In genomic region chr2:60213865-60214657, GRCh38 we compare ENCODE assay signal across 10 cellular contexts.
DNase-seq lines count a peak whose midpoint lies in the region; ATAC-seq, FAIRE-seq and TF ChIP-seq lines count a peak whose summit lies in the region.
"Had no signal": no experiment of that assay in that cellular context is flagged by ENCODE, and none has a peak within 500 bp of the region (broad histone marks: within the 10 kb centered on the region; RNA-seq: fewer than 3 reads in every experiment).

No MANE protein-coding gene starts in this region.

- peak; percentile 48 for ATAC-seq in gastroesophageal sphincter
- ATAC-seq: sciatic nerve had no signal

- no peaks in the 10 kb centered on the region for H3K36me3 ChIP-seq in gastroesophageal sphincter
- no peaks in the 10 kb centered on the region for H3K36me3 ChIP-seq in suprapubic skin

- DNase-seq in NCI-H2227 (lab: John Stamatoyannopoulos, UW; ENCODE audit: unreplicated experiment) (peak; percentile 9), NCI-H2227 treated with DMSO at 0.1 percent for 48 hours (lab: John Stamatoyannopoulos, UW) (no peak), NCI-H526 treated with DMSO at 0.1 percent for 48 hours (lab: John Stamatoyannopoulos, UW) (peak; percentile 24), suprapubic skin (ENCODE audit: low spot score in 2 of 2) (peak in 1 of 2 donors; percentile 69), DMS53 (lab: John Stamatoyannopoulos, UW) (no peak), GM19239 (ENCODE audit: insufficient read length, low spot score) (no peak)
- no peak for DNase-seq in stimulated activated CD4-positive, alpha-beta T cell treated with anti-CD3 and anti-CD28 coated beads, Interleukin-4, amount 100 ng/mL, for 24 hours
- DNase-seq: NK-92 treated with Interleukin-12 subunit alpha and Interleukin-12 subunit beta, amount 100 ng/mL, for 24 hours had no signal

- no peak overlapping the region for H3K27ac ChIP-seq in gastroesophageal sphincter
- peak overlapping the region; percentile 84 for H3K27ac ChIP-seq in suprapubic skin

- TF ChIP-seq EP300 in gastroesophageal sphincter (IDR thresholded peaks at IDR 0.05) (no peak), suprapubic skin (IDR thresholded peaks at IDR 0.05) (no peak)

- H3K4me1 ChIP-seq in gastroesophageal sphincter (peaks cover 0 to 32% (median 0%) of the 10 kb centered on the region in 3 donors), suprapubic skin (peaks cover 34% of the 10 kb centered on the region)

- TF ChIP-seq POLR2A in gastroesophageal sphincter (IDR thresholded peaks at IDR 0.05) (no peak), suprapubic skin (IDR thresholded peaks at IDR 0.05) (no peak)

- TF ChIP-seq CTCF in gastroesophageal sphincter (IDR thresholded peaks at IDR 0.05) (no peak), suprapubic skin (IDR thresholded peaks at IDR 0.05) (no peak)

- H3K9me3 ChIP-seq in gastroesophageal sphincter (no peaks in the 10 kb centered on the region), suprapubic skin (no peaks in the 10 kb centered on the region)

- no peak for FAIRE-seq in GM19239 (lab: Jason Lieb, UNC)

- WGBS in gastroesophageal sphincter (ENCODE audit: low coverage in 1 of 2), 2 donors, result 83 to 87% methylated on average over 9 to 11 of the region's 16 CpGs
- WGBS in suprapubic skin, result 29% methylated on average over 11 of the region's 16 CpGs

- H3K27me3 ChIP-seq in gastroesophageal sphincter, result no peaks in the 10 kb centered on the region
- H3K27me3 ChIP-seq in suprapubic skin, result no peaks in the 10 kb centered on the region

- no peak overlapping the region for H3K4me3 ChIP-seq in gastroesophageal sphincter
- peak overlapping the region; percentile 36 for H3K4me3 ChIP-seq in suprapubic skin

Comparison
In these comparisons a context has a peak if more than half of its experiments do, and no peak if none do; other contexts are left out.
1. DNase-seq: peak in NCI-H2227 (single experiment) and NCI-H526 treated with DMSO at 0.1 percent for 48 hours (single experiment); none in NCI-H2227 treated with DMSO at 0.1 percent for 48 hours (single experiment), DMS53 (single experiment), GM19239 (single experiment) and stimulated activated CD4-positive, alpha-beta T cell treated with anti-CD3 and anti-CD28 coated beads, Interleukin-4, amount 100 ng/mL, for 24 hours (single experiment).